Comparison of ENCODE assay signal across 8 cellular contexts in genomic region chr12:110270125-110270962, GRCh38. TPM values are rescaled to one million over a fixed set of nuclear protein-coding genes. Genes with fewer than 3 reads are reported as not detected.
DNase-seq lines count a peak whose midpoint lies in the region; ATAC-seq and TF ChIP-seq lines count a peak whose summit lies in the region.

No MANE protein-coding gene starts in this region.

- H3K9me3 ChIP-seq in mucosa of stomach (ENCODE audit: control insufficient read depth, low read length), result no peaks in the 10 kb centered on the region

- DNase-seq in DMS53 treated with DMSO at 0.1 percent for 48 hours (lab: John Stamatoyannopoulos, UW; ENCODE audit: unreplicated experiment) (peak; percentile 65), NCI-H2227 (lab: John Stamatoyannopoulos, UW; ENCODE audit: unreplicated experiment) (peak; percentile 69), choroid plexus epithelial cell (ENCODE audit: low read depth) (peak; percentile 71), D341Med (ENCODE audit: low spot score) (no peak), SKM-1 (lab: John Stamatoyannopoulos, UW; ENCODE audit: unreplicated experiment) (no peak)
- no peak for DNase-seq in activated CD8-positive, alpha-beta memory T cell treated with anti-CD3 and anti-CD28 coated beads, Interleukin-2, amount 10 ng/mL, durations not matched to agents 7 days and 5 days

- TF ChIP-seq CTCF in choroid plexus epithelial cell (conservative IDR thresholded peaks at IDR 0.05; ENCODE audit: low read depth, low read length), result no peak

- H3K4me1 Mint-ChIP-seq in activated CD8-positive, alpha-beta memory T cell treated with anti-CD3 and anti-CD28 coated beads, Interleukin-2, amount 10 ng/mL, durations not matched to agents 7 days and 5 days, result no peaks in the 10 kb centered on the region

- CTCF ChIA-PET in activated CD8-positive, alpha-beta memory T cell treated with anti-CD3 and anti-CD28 coated beads, Interleukin-2, amount 10 ng/mL, durations not matched to agents 7 days and 5 days (lab: Charles Lee), result no interaction called here

- no peak overlapping the region for H3K27ac Mint-ChIP-seq in activated CD8-positive, alpha-beta memory T cell treated with anti-CD3 and anti-CD28 coated beads, Interleukin-2, amount 10 ng/mL, durations not matched to agents 7 days and 5 days

- H3K4me3 ChIP-seq in choroid plexus epithelial cell (ENCODE audit: low read depth, low read length) (no peak overlapping the region), mucosa of stomach (ENCODE audit: low read length) (peak overlapping the region; percentile 6)

- peaks cover 23% of the 10 kb centered on the region for H3K4me1 ChIP-seq in mucosa of stomach (ENCODE audit: control insufficient read depth, insufficient read depth, low read length)

- no peak overlapping the region for H3K9ac ChIP-seq in mucosa of stomach (ENCODE audit: low read length)

- ATAC-seq in activated CD8-positive, alpha-beta memory T cell treated with anti-CD3 and anti-CD28 coated beads, Interleukin-2, amount 10 ng/mL, durations not matched to agents 7 days and 5 days, result no peak
- ATAC-seq in GM21367 (IDR thresholded peaks at IDR 0.05; ENCODE audit: unreplicated experiment), result no peak

- no peaks in the 10 kb centered on the region for H3K36me3 Mint-ChIP-seq in activated CD8-positive, alpha-beta memory T cell treated with anti-CD3 and anti-CD28 coated beads, Interleukin-2, amount 10 ng/mL, durations not matched to agents 7 days and 5 days

- H3K36me3 ChIP-seq in mucosa of stomach (ENCODE audit: control insufficient read depth, insufficient read depth, low read length), result no peaks in the 10 kb centered on the region

- H3K4me3 Mint-ChIP-seq in activated CD8-positive, alpha-beta memory T cell treated with anti-CD3 and anti-CD28 coated beads, Interleukin-2, amount 10 ng/mL, durations not matched to agents 7 days and 5 days, result no peak overlapping the region

- peaks cover 23% of the 10 kb centered on the region for H3K27me3 Mint-ChIP-seq in activated CD8-positive, alpha-beta memory T cell treated with anti-CD3 and anti-CD28 coated beads, Interleukin-2, amount 10 ng/mL, durations not matched to agents 7 days and 5 days

- H3K27me3 ChIP-seq in mucosa of stomach (ENCODE audit: control insufficient read depth, insufficient read depth, low read length), result no peaks in the 10 kb centered on the region

- H3K9me3 Mint-ChIP-seq in activated CD8-positive, alpha-beta memory T cell treated with anti-CD3 and anti-CD28 coated beads, Interleukin-2, amount 10 ng/mL, durations not matched to agents 7 days and 5 days (ENCODE audit: low read depth), result no peaks in the 10 kb centered on the region

RNA-seq across cellular contexts. Expression of gene ATP2A2, which starts 10.7 kb away (rescaled TPM):
- 100 to 1,000 TPM; 144 to 193 TPM for total RNA-seq in activated CD8-positive, alpha-beta memory T cell treated with anti-CD3 and anti-CD28 coated beads, Interleukin-2, amount 10 ng/mL, durations not matched to agents 7 days and 5 days

Comparison
In these comparisons a context has a peak if more than half of its experiments do, and no peak if none do; other contexts are left out.
1. DNase-seq: peak in DMS53 treated with DMSO at 0.1 percent for 48 hours (single experiment), NCI-H2227 (single experiment) and choroid plexus epithelial cell (single experiment); none in activated CD8-positive, alpha-beta memory T cell treated with anti-CD3 and anti-CD28 coated beads, Interleukin-2, amount 10 ng/mL, durations not matched to agents 7 days and 5 days (single experiment), D341Med (single experiment) and SKM-1 (single experiment).